8 cellular contexts compared by ENCODE assay signal in genomic region chr11:93783767-93784151, GRCh38. TPM values are rescaled to one million over a fixed set of nuclear protein-coding genes. Genes with fewer than 3 reads are reported as not detected.
DNase-seq lines count a peak whose midpoint lies in the region; ATAC-seq lines count a peak whose summit lies in the region.

No MANE protein-coding gene starts in this region.

- H3K27me3 Mint-ChIP-seq in activated naive CD4-positive, alpha-beta T cell treated with anti-CD3 and anti-CD28 coated beads, Interleukin-2, amount 10 ng/mL, durations not matched to agents 7 days and 5 days, result no peaks in the 10 kb centered on the region
- H3K27me3 Mint-ChIP-seq in activated naive CD8-positive, alpha-beta T cell treated with anti-CD3 and anti-CD28 coated beads for 36 hours, result peaks cover 4% of the 10 kb centered on the region
- H3K27me3 Mint-ChIP-seq in immature natural killer cell (ENCODE audit: low read depth in 3 of 3), result peaks cover 0 to 3% (median 2%) of the 10 kb centered on the region in 3 donors

- H3K27me3 ChIP-seq in subcutaneous abdominal adipose tissue (ENCODE audit: control insufficient read depth in 5 of 5, insufficient read depth in 4 of 5, low read length in 5 of 5), result no peaks in the 10 kb centered on the region

- peak overlapping the region; percentile 90 to 99 (median 98) for H3K4me3 ChIP-seq in subcutaneous abdominal adipose tissue (ENCODE audit: low read depth in 1 of 5, low read length in 5 of 5)

- ATAC-seq in HG03196 (IDR thresholded peaks at IDR 0.05; ENCODE audit: unreplicated experiment), result peak; percentile 45

- DNase-seq in activated naive CD4-positive, alpha-beta T cell treated with anti-CD3 and anti-CD28 coated beads, Interleukin-2, amount 10 ng/mL, durations not matched to agents 7 days and 5 days, result no peak
- DNase-seq in activated naive CD4-positive, alpha-beta T cell (lab: John Stamatoyannopoulos, UW), result no peak
- no peak for DNase-seq in activated naive CD8-positive, alpha-beta T cell treated with anti-CD3 and anti-CD28 coated beads for 36 hours
- no peak for DNase-seq in immature natural killer cell
- DNase-seq in NCI-H146 (lab: John Stamatoyannopoulos, UW), result no peak
- no peak for DNase-seq in effector CD4-positive, alpha-beta T cell

- peak overlapping the region; percentile 94 for H3K27ac ChIP-seq in subcutaneous abdominal adipose tissue (ENCODE audit: low read depth, low read length)

- peaks cover 1% of the 10 kb centered on the region for H3K9me3 Mint-ChIP-seq in activated naive CD4-positive, alpha-beta T cell treated with anti-CD3 and anti-CD28 coated beads, Interleukin-2, amount 10 ng/mL, durations not matched to agents 7 days and 5 days
- no peaks in the 10 kb centered on the region for H3K9me3 Mint-ChIP-seq in activated naive CD8-positive, alpha-beta T cell treated with anti-CD3 and anti-CD28 coated beads for 36 hours
- no peaks in the 10 kb centered on the region for H3K9me3 Mint-ChIP-seq in immature natural killer cell

- H3K4me1 Mint-ChIP-seq in activated naive CD4-positive, alpha-beta T cell treated with anti-CD3 and anti-CD28 coated beads, Interleukin-2, amount 10 ng/mL, durations not matched to agents 7 days and 5 days, result peaks cover 51% of the 10 kb centered on the region
- peaks cover 29% of the 10 kb centered on the region for H3K4me1 Mint-ChIP-seq in activated naive CD8-positive, alpha-beta T cell treated with anti-CD3 and anti-CD28 coated beads for 36 hours
- peaks cover 39 to 54% of the 10 kb centered on the region in 2 donors for H3K4me1 Mint-ChIP-seq in immature natural killer cell

- H3K27ac Mint-ChIP-seq in activated naive CD4-positive, alpha-beta T cell treated with anti-CD3 and anti-CD28 coated beads, Interleukin-2, amount 10 ng/mL, durations not matched to agents 7 days and 5 days, result peak overlapping the region; percentile 96
- peak overlapping the region; percentile 96 for H3K27ac Mint-ChIP-seq in activated naive CD8-positive, alpha-beta T cell treated with anti-CD3 and anti-CD28 coated beads for 36 hours
- peak overlapping the region; percentile 86 to 97 (median 91) for H3K27ac Mint-ChIP-seq in immature natural killer cell

- peaks cover 0 to 30% (median 29%) of the 10 kb centered on the region in 5 donors for H3K4me1 ChIP-seq in subcutaneous abdominal adipose tissue (ENCODE audit: control insufficient read depth in 5 of 5, insufficient read depth in 5 of 5, low read length in 5 of 5)

- peak overlapping the region; percentile 95 for H3K4me3 Mint-ChIP-seq in activated naive CD4-positive, alpha-beta T cell treated with anti-CD3 and anti-CD28 coated beads, Interleukin-2, amount 10 ng/mL, durations not matched to agents 7 days and 5 days
- H3K4me3 Mint-ChIP-seq in activated naive CD8-positive, alpha-beta T cell treated with anti-CD3 and anti-CD28 coated beads for 36 hours, result peak overlapping the region; percentile 99
- H3K4me3 Mint-ChIP-seq in immature natural killer cell, result peak overlapping the region; percentile 91 to 99 (median 95)

- H3K9ac ChIP-seq in subcutaneous abdominal adipose tissue (ENCODE audit: low read length in 5 of 5), result peak overlapping the region; percentile 89 to 99 (median 96)

- CTCF ChIA-PET in activated naive CD4-positive, alpha-beta T cell treated with anti-CD3 and anti-CD28 coated beads, Interleukin-2, amount 10 ng/mL, durations not matched to agents 7 days and 5 days (lab: Charles Lee), result interaction anchor here (1.0 to 3.6 kb wide), 2 partner anchors 42 to 549 kb away, joined by 3 to 21 read pairs; partner anchors contain the start of genes C11orf54 and TAF1D

- H3K36me3 Mint-ChIP-seq in activated naive CD4-positive, alpha-beta T cell treated with anti-CD3 and anti-CD28 coated beads, Interleukin-2, amount 10 ng/mL, durations not matched to agents 7 days and 5 days, result peaks cover 33% of the 10 kb centered on the region
- H3K36me3 Mint-ChIP-seq in activated naive CD8-positive, alpha-beta T cell treated with anti-CD3 and anti-CD28 coated beads for 36 hours, result peaks cover 40% of the 10 kb centered on the region
- peaks cover 0 to 5% (median 0%) of the 10 kb centered on the region in 3 donors for H3K36me3 Mint-ChIP-seq in immature natural killer cell

- H3K9me3 ChIP-seq in subcutaneous abdominal adipose tissue (ENCODE audit: control insufficient read depth in 5 of 5, low read length in 5 of 5), result no peaks in the 10 kb centered on the region

- H3K36me3 ChIP-seq in subcutaneous abdominal adipose tissue (ENCODE audit: control insufficient read depth in 5 of 5, insufficient read depth in 5 of 5, low read length in 5 of 5), result peaks cover 0 to 3% (median 0%) of the 10 kb centered on the region in 5 donors

RNA-seq across cellular contexts. Expression of gene MED17, which starts 0.3 kb away (rescaled TPM):
- total RNA-seq in activated naive CD8-positive, alpha-beta T cell treated with anti-CD3 and anti-CD28 coated beads for 36 hours, result 10 to 100 TPM; 30.8 to 33.2 TPM
- 10 to 100 TPM in 1 of 3 donors, 1 to 10 TPM in 2; 8.2 to 24.5 (median 8.8) TPM for polyA plus RNA-seq in immature natural killer cell

RNA-seq across cellular contexts. Expression of gene C11orf54, which starts 42.3 kb away (rescaled TPM):
- 10 to 100 TPM; 12.7 to 14.5 TPM for total RNA-seq in activated naive CD8-positive, alpha-beta T cell treated with anti-CD3 and anti-CD28 coated beads for 36 hours
- 10 to 100 TPM; 16.8 to 23.7 (median 21.2) TPM for polyA plus RNA-seq in immature natural killer cell

RNA-seq across cellular contexts. Expression of gene TAF1D, which starts 42.5 kb away (rescaled TPM):
- total RNA-seq in activated naive CD8-positive, alpha-beta T cell treated with anti-CD3 and anti-CD28 coated beads for 36 hours, result 100 to 1,000 TPM; 314 to 324 TPM
- polyA plus RNA-seq in immature natural killer cell, result 10 to 100 TPM; 10.3 to 21.3 (median 16.2) TPM
